8 cellular contexts compared by ENCODE assay signal in genomic region chr11:73178092-73178539, GRCh38. TPM values are rescaled to one million over a fixed set of nuclear protein-coding genes. Genes with fewer than 3 reads are reported as not detected.
A peak's percentile ranks its signal among the peaks of the same experiment; 100 is the strongest.
DNase-seq lines count a peak whose midpoint lies in the region; ATAC-seq and TF ChIP-seq lines count a peak whose summit lies in the region.

No MANE protein-coding gene starts in this region.

- ATAC-seq in HG02571 (IDR thresholded peaks at IDR 0.05; ENCODE audit: unreplicated experiment) (peak; percentile 62), WTC11 (peak; percentile 97), GM21367 (IDR thresholded peaks at IDR 0.05; ENCODE audit: unreplicated experiment) (no peak)

- no peak overlapping the region for H3K27ac Mint-ChIP-seq in WTC11

- H3K9me3 Mint-ChIP-seq in WTC11: peaks cover 7% of the 10 kb centered on the region; the same call in 1 of the 2 replicates

- H3K4me3 Mint-ChIP-seq in WTC11: no peak overlapping the region

- H3K4me3 ChIP-seq in cardiac fibroblast (replicated peaks in 1 of 2; ENCODE audit: low read depth in 2 of 2, low read length in 2 of 2): no peak overlapping the region

- POLR2A ChIA-PET in WTC11 (lab: Charles Lee): interaction anchor here (1.1 kb wide), 1 partner anchor 36 kb away, joined by 3 read pairs; the partner anchor contains the start of gene FCHSD2

- CTCF ChIA-PET in WTC11 (lab: Charles Lee): interaction anchor here (0.7 to 7.2 kb wide), 37 partner anchors 8 to 455 kb away, joined by 3 to 83 read pairs (median 4); partner anchors contain the start of genes FCHSD2 and STARD10

- TF ChIP-seq CTCF in WTC11 (IDR thresholded peaks at IDR 0.05): peak; percentile 66
- peak; percentile 76 for TF ChIP-seq CTCF in cardiac fibroblast (IDR thresholded peaks at IDR 0.05; ENCODE audit: low read depth, low read length)

- H3K27me3 Mint-ChIP-seq in WTC11 (ENCODE audit: low read depth): no peaks in the 10 kb centered on the region; the same call in 1 of the 2 replicates

- peak; percentile 84 for DNase-seq in GDM1 (lab: John Stamatoyannopoulos, UW)
- peak; percentile 60 for DNase-seq in NCI-H2107 (lab: John Stamatoyannopoulos, UW)
- peak; percentile 83 for DNase-seq in WTC11 (ENCODE audit: low spot score)
- DNase-seq in cardiac fibroblast (ENCODE audit: low read depth in 2 of 2): peak; percentile 89 to 94
- DNase-seq in kidney tubule cell (ENCODE audit: low spot score): peak; percentile 76
- DNase-seq in stimulated activated CD4-positive, alpha-beta T cell treated with anti-CD3 and anti-CD28 coated beads, Interleukin-1b, Interleukin-23, amount 100 ng/mL, for 24 hours (ENCODE audit: low read depth in 4 of 4, low spot score in 1 of 4): peak; percentile 41 to 64 (median 58)

- H3K36me3 Mint-ChIP-seq in WTC11: no peaks in the 10 kb centered on the region

- H3K4me1 Mint-ChIP-seq in WTC11: no peaks in the 10 kb centered on the region

TF ChIP-seq in WTC11, 78 proteins besides CTCF, POLR2A, EP300 and RAD21:
- TF ChIP-seq SMAD3 (CRISPR knock-in tag; IDR thresholded peaks at IDR 0.05; ENCODE audit: borderline replicate concordance) (no peak), HMGA2 (CRISPR knock-in tag; IDR thresholded peaks at IDR 0.05) (no peak), ZNF219 (CRISPR knock-in tag; IDR thresholded peaks at IDR 0.05; ENCODE audit: borderline replicate concordance) (no peak), NR1H2 (CRISPR knock-in tag; IDR thresholded peaks at IDR 0.05) (no peak), GABPB1 (CRISPR knock-in tag; IDR thresholded peaks at IDR 0.05) (0 out of 2 replicates have a peak, but pooled peaks have one; percentile 18)

RNA-seq across cellular contexts. Expression of gene FCHSD2, which starts 36.0 kb away (rescaled TPM):
- total RNA-seq in WTC11 (2021): 8.4 to 10.1 TPM (median 8.8 TPM) in 3 replicates

RNA-seq across cellular contexts. Expression of gene P2RY2, which starts 40.0 kb away (rescaled TPM):
- 0.94 to 1.2 TPM (median 1.2 TPM) in 3 replicates for total RNA-seq in WTC11 (2021)
